13 cellular contexts compared by ENCODE assay signal in genomic region chr1:184017226-184017787, GRCh38.
"Had no signal": no experiment of that assay in that cellular context is flagged by ENCODE, and none has a peak within 500 bp of the region (broad histone marks: within the 10 kb centered on the region; RNA-seq: fewer than 3 reads in every experiment).

No MANE protein-coding gene starts in this region.

- H3K27ac ChIP-seq: brain microvascular endothelial cell, psoas muscle, uterus had no signal

- DNase-seq: activated CD4-positive, CD25-positive, alpha-beta regulatory T cell; activated gamma-delta T cell; activated T-cell treated with anti-CD3 and anti-CD28 coated beads, Interleukin-2, amount 50 U/mL, for 24 hours; amygdala; brain microvascular endothelial cell; cerebellar nuclear complex; hypothalamus; left cardiac atrium; psoas muscle; stimulated activated CD4-positive, alpha-beta T cell treated with anti-CD3 and anti-CD28 coated beads, Interleukin-12 subunit alpha, Interleukin-12 subunit beta, amount 100 ng/mL, for 4 hours; T-helper 1 cell; uterus had no signal

- H3K4me3 ChIP-seq: psoas muscle, uterus had no signal

- H3K36me3 ChIP-seq: brain microvascular endothelial cell, uterus had no signal

- H3K27me3 ChIP-seq: brain microvascular endothelial cell, uterus had no signal

- H3K4me1 ChIP-seq: uterus had no signal

- H3K9me3 ChIP-seq: psoas muscle, uterus had no signal

- ATAC-seq: left cardiac atrium; natural killer cell treated with Interleukin-12 subunit alpha and Interleukin-12 subunit beta and Interleukin-15 and Interleukin-18, amount 100 ng/mL, for 72 hours; psoas muscle had no signal
